ENCODE assay signal across 33 cellular contexts in genomic region chr11:100895449-100895848, GRCh38.
"Had no signal": no experiment of that assay in that cellular context is flagged by ENCODE, and none has a peak within 500 bp of the region (broad histone marks: within the 10 kb centered on the region; RNA-seq: fewer than 3 reads in every experiment).

No MANE protein-coding gene starts in this region.

- H3K27me3 ChIP-seq: adrenal gland, body of pancreas, brain microvascular endothelial cell had no signal

- FAIRE-seq: astrocyte, TTC549 had no signal

- H3K27ac ChIP-seq: adrenal gland, body of pancreas, brain microvascular endothelial cell, VCaP had no signal

- ATAC-seq: activated CD8-positive, alpha-beta T cell treated with anti-CD3 and anti-CD28 coated beads for 36 hours; activated naive CD4-positive, alpha-beta T cell treated with anti-CD3 and anti-CD28 coated beads, Interleukin-2, amount 50 U/mL, for 72 hours; activated T-cell treated with anti-CD3 and anti-CD28 coated beads, Interleukin-2, amount 50 U/mL, for 4 hours; activated T-cell treated with anti-CD3 and anti-CD28 coated beads, Interleukin-2, amount 50 U/mL, for 72 hours; activated T-helper 17 cell treated with anti-CD3 and anti-CD28 coated beads, Interleukin-2, amount 50 U/mL, for 72 hours; body of pancreas had no signal

- H3K4me1 ChIP-seq: adrenal gland, body of pancreas had no signal

- DNase-seq: activated B cell treated with CpG ODN at 0.5 μM for 24 hours; activated CD4-positive, alpha-beta memory T cell treated with anti-CD3 and anti-CD28 coated beads for 36 hours; activated CD4-positive, alpha-beta T cell treated with anti-CD3 and anti-CD28 coated beads for 4 hours; activated CD4-positive, alpha-beta T cell treated with anti-CD3 and anti-CD28 coated beads, Interleukin-2, amount 10 ng/mL, durations not matched to agents 24 days and 14 days; activated CD4-positive, alpha-beta T cell treated with anti-CD3 and anti-CD28 coated beads, Interleukin-2, amount 50 U/mL, for 1 hour; activated CD4-positive, alpha-beta T cell treated with anti-CD3 and anti-CD28 coated beads, Interleukin-2, amount 50 U/mL, for 4 hours; activated CD4-positive, CD25-positive, alpha-beta regulatory T cell treated with anti-CD3 and anti-CD28 coated beads, Interleukin-2, amount 50 U/mL, for 72 hours; activated CD8-positive, alpha-beta memory T cell treated with anti-CD3 and anti-CD28 coated beads, Interleukin-2, amount 50 U/mL, for 4 hours; activated CD8-positive, alpha-beta T cell treated with anti-CD3 and anti-CD28 coated beads for 36 hours; activated effector memory CD4-positive, alpha-beta T cell treated with anti-CD3 and anti-CD28 coated beads, Interleukin-2, amount 50 U/mL, for 16 hours; activated gamma-delta T cell treated with Interleukin-2 at 50 U/mL for 16 hours; activated naive CD4-positive, alpha-beta T cell; activated naive CD4-positive, alpha-beta T cell treated with anti-CD3 and anti-CD28 coated beads for 36 hours; activated naive CD4-positive, alpha-beta T cell treated with anti-CD3 and anti-CD28 coated beads, Interleukin-2, amount 50 U/mL, for 16 hours; activated naive CD8-positive, alpha-beta T cell treated with anti-CD3 and anti-CD28 coated beads for 36 hours; activated T-cell treated with anti-CD3 and anti-CD28 coated beads for 4 hours; activated T-cell treated with anti-CD3 and anti-CD28 coated beads, Interleukin-2, amount 50 U/mL, for 1 hour; activated T-cell treated with anti-CD3 and anti-CD28 coated beads, Interleukin-2, amount 50 U/mL, for 4 hours; activated T-cell treated with anti-CD3 and anti-CD28 coated beads, Interleukin-2, amount 50 U/mL, for 72 hours; adrenal gland; amniotic stem cell; aorta; body of pancreas; brain microvascular endothelial cell; central memory CD4-positive, alpha-beta T cell; T-helper 1 cell; T-helper 2 cell; T-helper 9 cell had no signal

- H3K36me3 ChIP-seq: adrenal gland, brain microvascular endothelial cell had no signal

- H3K4me3 ChIP-seq: adrenal gland, body of pancreas had no signal

- H3K9me3 ChIP-seq: adrenal gland, body of pancreas had no signal
